ENCODE assay signal across 13 cellular contexts in genomic region chr5:32506809-32507208, GRCh38.
A peak's percentile ranks its signal among the peaks of the same experiment; 100 is the strongest.
DNase-seq lines count a peak whose midpoint lies in the region; ATAC-seq and TF ChIP-seq lines count a peak whose summit lies in the region.
"Had no signal": no experiment of that assay in that cellular context is flagged by ENCODE, and none has a peak within 500 bp of the region (broad histone marks: within the 10 kb centered on the region; RNA-seq: fewer than 3 reads in every experiment).

No MANE protein-coding gene starts in this region.

- H3K4me3 ChIP-seq in psoas muscle: no peak overlapping the region

- no peaks in the 10 kb centered on the region for H3K36me3 ChIP-seq in psoas muscle (ENCODE audit: insufficient read depth in 1 of 2, low read depth in 1 of 2)

- no peak for TF ChIP-seq CTCF in psoas muscle (IDR thresholded peaks at IDR 0.05)

- DNase-seq in Daoy (ENCODE audit: low read depth) (peak; percentile 16), RKO (ENCODE audit: low spot score) (peak; percentile 25), fibroblast of gingiva (ENCODE audit: low read depth) (peak; percentile 82), psoas muscle (peak in 1 of 2 donors; percentile 40), NCI-H1694 treated with DMSO at 0.1 percent for 48 hours (lab: John Stamatoyannopoulos, UW) (no peak), retina (no peak), islet precursor cell (no peak)
- DNase-seq: activated naive CD8-positive, alpha-beta T cell treated with anti-CD3 and anti-CD28 coated beads, Interleukin-2, amount 10 ng/mL, durations not matched to agents 7 days and 5 days; effector memory CD4-positive, alpha-beta T cell; natural killer cell; NCI-H1436 treated with DMSO at 0.1 percent for 48 hours; stimulated activated CD4-positive, alpha-beta T cell treated with anti-CD3 and anti-CD28 coated beads, Interleukin-2, amount 100 ng/mL, for 24 hours had no signal

- ATAC-seq in psoas muscle (peak in 3 of 4 donors; percentile 39 to 45 (median 42)), GM18867 (IDR thresholded peaks at IDR 0.05; ENCODE audit: unreplicated experiment) (no peak)
- ATAC-seq: natural killer cell had no signal

- intact Hi-C loops in psoas muscle (cut with DNase I): no loop called here

- WGBS in psoas muscle, 3 donors: 16 to 35% (median 32%) methylated on average over 1 of the region's 1 CpG

- H3K9me3 ChIP-seq in psoas muscle: no peaks in the 10 kb centered on the region

- peaks cover 4% of the 10 kb centered on the region for H3K4me1 ChIP-seq in psoas muscle

- H3K27me3 ChIP-seq in psoas muscle (ENCODE audit: insufficient read depth in 3 of 3, low read length in 2 of 3): peaks cover 0 to 24% (median 0%) of the 10 kb centered on the region in 3 donors

- H3K27ac ChIP-seq in psoas muscle: no peak overlapping the region

Comparison
In these comparisons a context has a peak if more than half of its experiments do, and no peak if none do; other contexts are left out.
1. DNase-seq: peak in Daoy (single experiment), RKO (single experiment) and fibroblast of gingiva (single experiment); none in NCI-H1694 treated with DMSO at 0.1 percent for 48 hours (single experiment), retina (single experiment) and islet precursor cell (single experiment).